ENCODE assay signal across 18 cellular contexts in genomic region chr11:94814238-94814976, GRCh38. TPM values are rescaled to one million over a fixed set of nuclear protein-coding genes. Genes with fewer than 3 reads are reported as not detected.
A peak's percentile ranks its signal among the peaks of the same experiment; 100 is the strongest.
DNase-seq lines count a peak whose midpoint lies in the region; ATAC-seq, FAIRE-seq and TF ChIP-seq lines count a peak whose summit lies in the region.
"Had no signal": no experiment of that assay in that cellular context is flagged by ENCODE, and none has a peak within 500 bp of the region (broad histone marks: within the 10 kb centered on the region; RNA-seq: fewer than 3 reads in every experiment).

No MANE protein-coding gene starts in this region.

- peak; percentile 64 to 67 for ATAC-seq in right cardiac atrium
- no peak for ATAC-seq in HG03175 (IDR thresholded peaks at IDR 0.05; ENCODE audit: unreplicated experiment)
- ATAC-seq: activated CD4-positive, CD25-positive, alpha-beta regulatory T cell treated with anti-CD3 and anti-CD28 coated beads, Interleukin-2, amount 50 U/mL, for 24 hours; activated T-cell treated with anti-CD3 and anti-CD28 coated beads, Interleukin-2, amount 50 U/mL, for 72 hours had no signal

- TF ChIP-seq CTCF in breast epithelium (IDR thresholded peaks at IDR 0.05) (no peak), sigmoid colon (IDR thresholded peaks at IDR 0.05) (no peak)

- DNase-seq in COLO829 (ENCODE audit: low spot score) (peak; percentile 35), breast epithelium (ENCODE audit: low spot score in 2 of 2) (no peak), right cardiac atrium (no peak), sigmoid colon (peak; percentile 82), RCC 7860 (ENCODE audit: low spot score) (no peak), DMS79 (lab: John Stamatoyannopoulos, UW) (no peak)
- DNase-seq in activated naive CD4-positive, alpha-beta T cell (lab: John Stamatoyannopoulos, UW) = no peak
- DNase-seq: activated T-cell treated with anti-CD3 and anti-CD28 coated beads, Interleukin-2, amount 50 U/mL, for 72 hours; HCEC 1CT; hippocampal formation; islet precursor cell; NCI-H2107; NCI-H510A treated with DMSO at 0.1 percent for 48 hours; spleen had no signal

- H3K4me1 ChIP-seq in breast epithelium = no peaks in the 10 kb centered on the region
- no peaks in the 10 kb centered on the region for H3K4me1 ChIP-seq in right cardiac atrium (ENCODE audit: control insufficient read depth, insufficient read depth, low read length)
- peaks cover 0 to 89% (median 59%) of the 10 kb centered on the region in 4 donors for H3K4me1 ChIP-seq in sigmoid colon
- H3K4me1 ChIP-seq: BLaER1 had no signal

- H3K4me3 ChIP-seq in breast epithelium (no peak overlapping the region), right cardiac atrium (ENCODE audit: low read length) (no peak overlapping the region), sigmoid colon (no peak overlapping the region)
- H3K4me3 ChIP-seq: BLaER1, coronary artery, spleen had no signal

- TF ChIP-seq EP300 in sigmoid colon (IDR thresholded peaks at IDR 0.05) = peak; percentile 15 to 69 (median 33)

- H3K36me3 ChIP-seq in breast epithelium (no peaks in the 10 kb centered on the region), sigmoid colon (peaks cover 0 to 15% (median 0%) of the 10 kb centered on the region in 4 donors)

- no peak for FAIRE-seq in RCC 7860 (lab: Jason Lieb, UNC)

- H3K27me3 ChIP-seq in breast epithelium (no peaks in the 10 kb centered on the region), right cardiac atrium (ENCODE audit: control insufficient read depth, insufficient read depth) (no peaks in the 10 kb centered on the region), sigmoid colon (no peaks in the 10 kb centered on the region)
- H3K27me3 ChIP-seq: BLaER1, spleen had no signal

- H3K27ac ChIP-seq in breast epithelium (peak overlapping the region; percentile 16 to 41), right cardiac atrium (ENCODE audit: low read length) (no peak overlapping the region), sigmoid colon (peak overlapping the region; percentile 56 to 83 (median 77))
- H3K27ac ChIP-seq: BLaER1, coronary artery had no signal

- TF ChIP-seq POLR2A in breast epithelium (IDR thresholded peaks at IDR 0.05) (no peak), sigmoid colon (IDR thresholded peaks at IDR 0.05) (no peak)

- H3K9me3 ChIP-seq in breast epithelium (no peaks in the 10 kb centered on the region), right cardiac atrium (ENCODE audit: control insufficient read depth, low read length) (no peaks in the 10 kb centered on the region), sigmoid colon (no peaks in the 10 kb centered on the region)

- intact Hi-C loops in breast epithelium (cut with DNase I; ENCODE audit: low total_unique reads) = no loop called here
- intact Hi-C loops in right cardiac atrium (cut with DNase I) = no loop called here
- intact Hi-C loops in sigmoid colon (cut with DNase I) = loop anchor here (5.0 kb wide), 1 partner anchor 42 kb away; no protein-coding TSS in a partner anchor

- 76% methylated on average over 7 of the region's 7 CpGs for WGBS in right cardiac atrium
- WGBS in sigmoid colon, 2 donors = 80 to 81% methylated on average over 7 of the region's 7 CpGs

RNA-seq across cellular contexts. Expression of gene AMOTL1, which starts 46.3 kb away (rescaled TPM):
- total RNA-seq in breast epithelium (10 to 100 TPM; 35.5 to 41.4 (median 39.0) TPM), right cardiac atrium (10 to 100 TPM; 46.6 to 84.1 (median 55.3) TPM), sigmoid colon (100 to 1,000 TPM in 3 of 4 donors, 10 to 100 TPM in 1; 96.3 to 161 (median 115) TPM)
- polyA plus RNA-seq in right cardiac atrium (15.2 TPM), sigmoid colon (1 to 10 TPM in 2 of 3 donors, under 1 TPM in 1; 0.69 to 7.9 (median 1.8) TPM)

Comparison
In these comparisons a context has a peak if more than half of its experiments do, and no peak if none do; other contexts are left out.
1. DNase-seq: peak in COLO829 (single experiment) and sigmoid colon (single experiment); none in breast epithelium (0 of 2), right cardiac atrium (0 of 3), activated naive CD4-positive, alpha-beta T cell (0 of 4), RCC 7860 (single experiment) and DMS79 (single experiment).